Comparison of ENCODE assay signal across 9 cellular contexts in genomic region chr19:5681446-5682292, GRCh38. TPM values are rescaled to one million over a fixed set of nuclear protein-coding genes. Genes with fewer than 3 reads are reported as not detected.
DNase-seq lines count a peak whose midpoint lies in the region; ATAC-seq and TF ChIP-seq lines count a peak whose summit lies in the region.
"Had no signal": no experiment of that assay in that cellular context is flagged by ENCODE, and none has a peak within 500 bp of the region (broad histone marks: within the 10 kb centered on the region; RNA-seq: fewer than 3 reads in every experiment).

No MANE protein-coding gene starts in this region.

- no peak for TF ChIP-seq CTCF in astrocyte of the spinal cord (IDR thresholded peaks at IDR 0.05; ENCODE audit: low read depth, low read length)
- TF ChIP-seq CTCF in lower lobe of right lung (IDR thresholded peaks at IDR 0.05): no peak
- no peak for TF ChIP-seq CTCF in tibial artery (IDR thresholded peaks at IDR 0.05)
- TF ChIP-seq CTCF in GM13976 (IDR thresholded peaks at IDR 0.05; ENCODE audit: borderline replicate concordance, control extremely low read depth, extremely low read depth, insufficient read depth, missing control alignments): no peak

- peak overlapping the region; percentile 77 for H3K4me3 Mint-ChIP-seq in activated T-cell treated with anti-CD3 and anti-CD28 coated beads, Interleukin-2, amount 50 U/mL, for 4 hours

- H3K4me3 ChIP-seq in astrocyte of the spinal cord (ENCODE audit: low read depth, low read length): peak overlapping the region; percentile 77
- peak overlapping the region; percentile 96 for H3K4me3 ChIP-seq in lower lobe of right lung
- H3K4me3 ChIP-seq in tibial artery: peak overlapping the region; percentile 72 to 78

- no peaks in the 10 kb centered on the region for H3K9me3 Mint-ChIP-seq in activated T-cell treated with anti-CD3 and anti-CD28 coated beads, Interleukin-2, amount 50 U/mL, for 4 hours

- no peaks in the 10 kb centered on the region for H3K27me3 Mint-ChIP-seq in activated T-cell treated with anti-CD3 and anti-CD28 coated beads, Interleukin-2, amount 50 U/mL, for 4 hours (ENCODE audit: low read depth)

- peaks cover 19% of the 10 kb centered on the region for H3K4me1 ChIP-seq in lower lobe of right lung
- peaks cover 3 to 22% (median 17%) of the 10 kb centered on the region in 4 donors for H3K4me1 ChIP-seq in tibial artery

- H3K27ac ChIP-seq in lower lobe of right lung (no peak overlapping the region), tibial artery (peak overlapping the region in 1 of 2 donors; percentile 87)

- DNase-seq in activated T-cell treated with anti-CD3 and anti-CD28 coated beads, Interleukin-2, amount 50 U/mL, for 4 hours: no peak
- no peak for DNase-seq in activated T-cell treated with anti-CD3 and anti-CD28 coated beads, Interleukin-2, amount 50 U/mL, for 1 hour
- DNase-seq in astrocyte of the spinal cord (ENCODE audit: low read depth, low spot score): no peak
- no peak for DNase-seq in lower lobe of right lung
- no peak for DNase-seq in tibial artery
- DNase-seq in GM13976 (ENCODE audit: low spot score): no peak
- DNase-seq in superior temporal gyrus (ENCODE audit: extremely low spot score): no peak

- H3K36me3 ChIP-seq in lower lobe of right lung (peaks cover 17% of the 10 kb centered on the region), tibial artery (peaks cover 0 to 13% (median 0%) of the 10 kb centered on the region in 3 donors)

- peaks cover 4% of the 10 kb centered on the region for H3K36me3 Mint-ChIP-seq in activated T-cell treated with anti-CD3 and anti-CD28 coated beads, Interleukin-2, amount 50 U/mL, for 4 hours (ENCODE audit: insufficient read depth)

- in situ Hi-C loops in astrocyte of the spinal cord (cut with HindIII; ENCODE audit: low sequenced_read_pairs): no loop called here
- in situ Hi-C loops in GM13976 (cut with MboI; ENCODE audit: low sequenced_read_pairs, unreplicated experiment): no loop called here

- H3K27me3 ChIP-seq in lower lobe of right lung (ENCODE audit: low read depth): no peaks in the 10 kb centered on the region
- H3K27me3 ChIP-seq in tibial artery: no peaks in the 10 kb centered on the region

- intact Hi-C loops in lower lobe of right lung (cut with DNase I): no loop called here
- intact Hi-C loops in tibial artery (cut with DNase I; ENCODE audit: low total_unique reads): no loop called here

- H3K9me3 ChIP-seq in lower lobe of right lung: no peaks in the 10 kb centered on the region
- H3K9me3 ChIP-seq in tibial artery: no peaks in the 10 kb centered on the region

- ATAC-seq in activated T-cell treated with anti-CD3 and anti-CD28 coated beads, Interleukin-2, amount 50 U/mL, for 4 hours: no peak
- no peak for ATAC-seq in lower lobe of right lung
- no peak for ATAC-seq in HG02759 (IDR thresholded peaks at IDR 0.05; ENCODE audit: unreplicated experiment)

- peaks cover 27% of the 10 kb centered on the region for H3K4me1 Mint-ChIP-seq in activated T-cell treated with anti-CD3 and anti-CD28 coated beads, Interleukin-2, amount 50 U/mL, for 4 hours (ENCODE audit: low read depth)

RNA-seq across cellular contexts. Expression of gene HSD11B1L, which starts 0.8 kb away (rescaled TPM):
- total RNA-seq in activated T-cell treated with anti-CD3 and anti-CD28 coated beads, Interleukin-2, amount 50 U/mL, for 4 hours: 1 to 10 TPM; 2.6 to 2.7 (median 2.7) TPM
- total RNA-seq in lower lobe of right lung: 8.6 TPM

RNA-seq across cellular contexts. Expression of gene MICOS13, which starts 1.4 kb away (rescaled TPM):
- total RNA-seq in activated T-cell treated with anti-CD3 and anti-CD28 coated beads, Interleukin-2, amount 50 U/mL, for 4 hours: 100 to 1,000 TPM in 2 of 3 donors, 10 to 100 TPM in 1; 90.0 to 107 (median 103) TPM
- total RNA-seq in lower lobe of right lung: 42.7 TPM

RNA-seq across cellular contexts. Expression of gene RPL36, which starts 8.4 kb away (rescaled TPM):
- 1,000 to 10,000 TPM; 1,683 to 1,753 (median 1,705) TPM for total RNA-seq in activated T-cell treated with anti-CD3 and anti-CD28 coated beads, Interleukin-2, amount 50 U/mL, for 4 hours
- 566 TPM for total RNA-seq in lower lobe of right lung

RNA-seq across cellular contexts. Expression of gene LONP1, which starts 38.3 kb away (rescaled TPM):
- total RNA-seq in activated T-cell treated with anti-CD3 and anti-CD28 coated beads, Interleukin-2, amount 50 U/mL, for 4 hours: 100 to 1,000 TPM; 286 to 342 (median 328) TPM
- 65.3 TPM for total RNA-seq in lower lobe of right lung

RNA-seq across cellular contexts. Expression of gene CATSPERD, which starts 38.8 kb away (rescaled TPM):
- not detected for total RNA-seq in activated T-cell treated with anti-CD3 and anti-CD28 coated beads, Interleukin-2, amount 50 U/mL, for 4 hours
- total RNA-seq in lower lobe of right lung: 6.4 TPM
- total RNA-seq: dermis microvascular lymphatic vessel endothelial cell had no signal
